Comparison of ENCODE assay signal across 8 cellular contexts in genomic region chr16:30948956-30949654, GRCh38. TPM values are rescaled to one million over a fixed set of nuclear protein-coding genes. Genes with fewer than 3 reads are reported as not detected.
DNase-seq lines count a peak whose midpoint lies in the region; ATAC-seq and TF ChIP-seq lines count a peak whose summit lies in the region.

Gene ORAI3 (plus strand): TSS chr16:30949068. CDS start chr16:30949290, 222 bp downstream.

- H3K27me3 ChIP-seq in OCI-LY3 (ENCODE audit: low read depth, low read length) = no peaks in the 10 kb centered on the region
- no peaks in the 10 kb centered on the region for H3K27me3 ChIP-seq in neuron (ENCODE audit: insufficient read depth, low read length)

- H3K27me3 Mint-ChIP-seq in activated naive CD4-positive, alpha-beta T cell treated with anti-CD3 and anti-CD28 coated beads, Interleukin-2, amount 50 U/mL, for 24 hours = no peaks in the 10 kb centered on the region

- peaks cover 7% of the 10 kb centered on the region for H3K36me3 Mint-ChIP-seq in activated naive CD4-positive, alpha-beta T cell treated with anti-CD3 and anti-CD28 coated beads, Interleukin-2, amount 50 U/mL, for 24 hours

- peak; percentile 54 for TF ChIP-seq POLR2A in GM18526 (IDR thresholded peaks at IDR 0.05; ENCODE audit: extremely low read depth, insufficient read length)

- DNase-seq in AG20443 (ENCODE audit: low spot score) = peak; percentile 75
- DNase-seq in glomerular endothelial cell (ENCODE audit: extremely low read depth, low read depth, low spot score) = no peak
- no peak for DNase-seq in NCI-H1092 (lab: John Stamatoyannopoulos, UW)

- H3K4me1 ChIP-seq in OCI-LY3 (ENCODE audit: low read length) (peaks cover 10% of the 10 kb centered on the region), neuron (ENCODE audit: insufficient read depth, low read length) (peaks cover 31% of the 10 kb centered on the region)

- H3K9me3 ChIP-seq in OCI-LY3 (ENCODE audit: insufficient read depth, low read length) = no peaks in the 10 kb centered on the region
- H3K9me3 ChIP-seq in neuron (ENCODE audit: low read length) = peaks cover 2% of the 10 kb centered on the region

- peak within 1 kb of the TSS; percentile 82 for H3K4me3 Mint-ChIP-seq in activated naive CD4-positive, alpha-beta T cell treated with anti-CD3 and anti-CD28 coated beads, Interleukin-2, amount 50 U/mL, for 24 hours

- H4K20me1 ChIP-seq in OCI-LY3 (ENCODE audit: insufficient read depth, low read length) = peaks cover 8% of the 10 kb centered on the region; the same call in 1 of the 2 replicates

- peaks cover 20% of the 10 kb centered on the region for H3K4me1 Mint-ChIP-seq in activated naive CD4-positive, alpha-beta T cell treated with anti-CD3 and anti-CD28 coated beads, Interleukin-2, amount 50 U/mL, for 24 hours

- H3K27ac Mint-ChIP-seq in activated naive CD4-positive, alpha-beta T cell treated with anti-CD3 and anti-CD28 coated beads, Interleukin-2, amount 50 U/mL, for 24 hours = no peak within 1 kb of the TSS

- H3K4me3 ChIP-seq in OCI-LY3 (ENCODE audit: low read length) (peak within 1 kb of the TSS; percentile 100), neuron (ENCODE audit: low read length) (peak within 1 kb of the TSS; percentile 74)

- peaks cover 13% of the 10 kb centered on the region for H3K36me3 ChIP-seq in OCI-LY3 (replicated peaks; ENCODE audit: low read depth, low read length)
- peaks cover 14% of the 10 kb centered on the region for H3K36me3 ChIP-seq in neuron (ENCODE audit: insufficient read depth, low read length)

- peak within 1 kb of the TSS; percentile 91 for H3K4me2 ChIP-seq in OCI-LY3 (ENCODE audit: low read length)

- peaks cover 23% of the 10 kb centered on the region for H3K79me2 ChIP-seq in OCI-LY3 (ENCODE audit: low read length)

- peak; percentile 43 for ATAC-seq in HG03039 (IDR thresholded peaks at IDR 0.05; ENCODE audit: unreplicated experiment)

- peak within 1 kb of the TSS; percentile 100 for H3K9ac ChIP-seq in OCI-LY3 (ENCODE audit: low read length)

- peak within 1 kb of the TSS; percentile 77 for H3K27ac ChIP-seq in OCI-LY3 (ENCODE audit: low read length)

- no peak for TF ChIP-seq CTCF in OCI-LY3 (IDR thresholded peaks at IDR 0.05; ENCODE audit: low read depth, low read length)

- peak within 1 kb of the TSS; percentile 81 for H2AFZ ChIP-seq in OCI-LY3 (ENCODE audit: low read depth, low read length)
- peak within 1 kb of the TSS; percentile 52 for H2AFZ ChIP-seq in neuron (ENCODE audit: low read depth, low read length)

- no peaks in the 10 kb centered on the region for H3K9me3 Mint-ChIP-seq in activated naive CD4-positive, alpha-beta T cell treated with anti-CD3 and anti-CD28 coated beads, Interleukin-2, amount 50 U/mL, for 24 hours

RNA-seq across cellular contexts. Expression of gene ORAI3, which starts in this region (rescaled TPM):
- total RNA-seq in glomerular endothelial cell = 40.0 and 47.3 TPM in 2 replicates
